In genomic region chr11:13679768-13680167, GRCh38 we compare ENCODE assay signal across 18 cellular contexts.
"Had no signal": no experiment of that assay in that cellular context is flagged by ENCODE, and none has a peak within 500 bp of the region (broad histone marks: within the 10 kb centered on the region; RNA-seq: fewer than 3 reads in every experiment).

No MANE protein-coding gene starts in this region.

- H3K36me3 ChIP-seq: breast epithelium, gastroesophageal sphincter, right atrium auricular region, suprapubic skin had no signal

- DNase-seq: activated B cell treated with CpG ODN at 0.5 μM for 24 hours; activated CD4-positive, alpha-beta T cell treated with anti-CD3 and anti-CD28 coated beads, Interleukin-2, amount 10 ng/mL, durations not matched to agents 24 days and 14 days; activated CD8-positive, alpha-beta memory T cell treated with anti-CD3 and anti-CD28 coated beads, Interleukin-2, amount 50 U/mL, for 4 hours; activated CD8-positive, alpha-beta T cell treated with anti-CD3 and anti-CD28 coated beads, Interleukin-2, amount 10 ng/mL, durations not matched to agents 7 days and 5 days; activated effector memory CD4-positive, alpha-beta T cell treated with anti-CD3 and anti-CD28 coated beads, Interleukin-2, amount 50 U/mL, for 16 hours; activated T-cell treated with anti-CD3 and anti-CD28 coated beads, Interleukin-2, amount 50 U/mL, for 48 hours; cerebellar nuclear complex; cortex of kidney; effector CD8-positive, alpha-beta T cell; stimulated activated CD4-positive, alpha-beta T cell treated with anti-CD3 and anti-CD28 coated beads, Interleukin-2, amount 100 ng/mL, for 24 hours; stimulated activated naive CD4-positive, alpha-beta T cell treated with Interleukin-2 at 50 U/mL for 16 hours; T-cell; trophoblast cell had no signal

- H3K27me3 ChIP-seq: breast epithelium, gastroesophageal sphincter, right atrium auricular region, suprapubic skin had no signal

- ATAC-seq: activated CD8-positive, alpha-beta T cell treated with anti-CD3 and anti-CD28 coated beads, Interleukin-2, amount 10 ng/mL, durations not matched to agents 7 days and 5 days; gastroesophageal sphincter; T-cell had no signal

- H3K4me3 ChIP-seq: breast epithelium, gastroesophageal sphincter, lung, right atrium auricular region, suprapubic skin had no signal

- H3K9me3 ChIP-seq: breast epithelium, gastroesophageal sphincter, right atrium auricular region, suprapubic skin had no signal

- H3K27ac ChIP-seq: breast epithelium, gastroesophageal sphincter, right atrium auricular region, suprapubic skin had no signal
